ENCODE assay signal across 8 cellular contexts in the genomic region with DNA sequence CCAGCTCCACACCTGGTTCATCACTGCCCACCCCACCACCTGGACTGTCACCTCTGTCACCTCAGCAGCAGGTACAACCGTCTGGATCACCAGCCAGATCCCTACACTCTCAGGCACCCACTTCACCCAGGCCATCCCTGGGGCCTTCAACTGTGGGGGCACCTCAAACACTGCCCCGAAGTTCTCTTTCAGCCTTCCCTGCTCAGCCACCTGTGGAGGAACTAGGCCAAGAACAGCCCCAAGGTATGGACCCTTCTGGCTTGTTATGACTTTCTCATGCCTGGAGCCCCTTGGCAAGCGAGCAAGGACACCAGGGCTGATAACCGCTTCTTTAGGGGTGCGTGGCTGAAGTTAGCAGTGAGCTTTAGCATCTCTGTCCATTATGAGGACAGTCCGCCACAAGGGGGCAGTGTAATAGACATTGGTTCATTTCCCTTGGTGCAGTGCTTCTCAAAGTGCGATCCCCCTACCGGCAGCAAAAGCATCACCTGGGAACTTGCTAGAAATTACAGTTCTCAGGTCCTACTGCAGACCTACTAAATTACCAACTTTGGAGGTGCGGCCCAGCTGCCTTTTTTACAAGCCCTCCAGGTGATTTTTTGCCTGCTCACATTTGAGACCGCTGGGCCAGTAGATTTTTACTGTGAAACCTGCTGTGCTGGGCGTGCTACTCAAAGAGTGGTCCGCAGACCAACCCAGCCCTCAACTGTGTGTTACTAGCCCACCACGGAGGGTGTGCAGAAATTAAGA. TPM values are rescaled to one million over a fixed set of nuclear protein-coding genes. Genes with fewer than 3 reads are reported as not detected.
DNase-seq lines count a peak whose midpoint lies in the region; ATAC-seq and TF ChIP-seq lines count a peak whose summit lies in the region.

No MANE protein-coding gene starts in this region.

- no peaks in the 10 kb centered on the region for H3K9me3 Mint-ChIP-seq in type B pancreatic cell

- H3K27ac Mint-ChIP-seq in type B pancreatic cell: no peak overlapping the region

- no peak overlapping the region for H3K9ac ChIP-seq in parathyroid adenoma

- no peak overlapping the region for H3K27ac ChIP-seq in parathyroid adenoma

- H3K27me3 ChIP-seq in parathyroid adenoma (ENCODE audit: control insufficient read depth, insufficient read depth, low read length): no peaks in the 10 kb centered on the region

- ATAC-seq in GM21717 (IDR thresholded peaks at IDR 0.05; ENCODE audit: unreplicated experiment): peak; percentile 58

- DNase-seq in COLO829 (ENCODE audit: low spot score): peak; percentile 84
- peak; percentile 80 for DNase-seq in NCI-H1092 (lab: John Stamatoyannopoulos, UW)
- peak; percentile 92 for DNase-seq in SK-MEL-5 (ENCODE audit: low read depth, low spot score)
- peak; percentile 95 for DNase-seq in activated gamma-delta T cell treated with anti-CD3 and anti-CD28 coated beads, Interleukin-2, amount 50 U/mL, for 16 hours (ENCODE audit: low read depth)
- peak; percentile 73 for DNase-seq in globus pallidus (ENCODE audit: low spot score)
- peak; percentile 86 for DNase-seq in type B pancreatic cell (ENCODE audit: extremely low spot score, unreplicated experiment)

- H3K27me3 Mint-ChIP-seq in type B pancreatic cell: peaks cover 3% of the 10 kb centered on the region

- in situ Hi-C loops in SK-MEL-5 (cut with HindIII; ENCODE audit: low pct_unique_long_range_greater_than_20kb, low sequenced_read_pairs): no loop called here

- TF ChIP-seq CTCF in parathyroid adenoma (IDR thresholded peaks at IDR 0.05) (peak; percentile 94), type B pancreatic cell (conservative IDR thresholded peaks at IDR 0.05) (peak; percentile 97)

- no peak overlapping the region for H3K4me3 ChIP-seq in parathyroid adenoma (ENCODE audit: low read depth, low read length)

- no peak overlapping the region for H2AFZ ChIP-seq in parathyroid adenoma

- no peaks in the 10 kb centered on the region for H3K4me1 ChIP-seq in parathyroid adenoma

- no peaks in the 10 kb centered on the region for H3K36me3 ChIP-seq in parathyroid adenoma (ENCODE audit: control insufficient read depth, insufficient read depth, low read length)

- H3K36me3 Mint-ChIP-seq in type B pancreatic cell: no peaks in the 10 kb centered on the region

- H3K4me3 Mint-ChIP-seq in type B pancreatic cell: no peak overlapping the region

- peaks cover 14% of the 10 kb centered on the region for H3K4me1 Mint-ChIP-seq in type B pancreatic cell (ENCODE audit: unreplicated experiment)

- H3K4me2 ChIP-seq in parathyroid adenoma (ENCODE audit: low read length): no peak overlapping the region

- no peaks in the 10 kb centered on the region for H3K79me2 ChIP-seq in parathyroid adenoma

- no peaks in the 10 kb centered on the region for H3K9me3 ChIP-seq in parathyroid adenoma (ENCODE audit: control insufficient read depth, low read length)

RNA-seq across cellular contexts. Expression of gene PNPLA1, which starts 32.5 kb away (rescaled TPM):
- not detected in 2 replicates for total RNA-seq in SK-MEL-5 (2014; rRNA removed; shearing (Covaris generic))
- polyA plus RNA-seq in SK-MEL-5 (2015; cell fraction: cytosol; rRNA removed): not detected in 2 replicates
- not detected in 2 replicates for polyA plus RNA-seq in SK-MEL-5 (2015; cell fraction: nucleus; rRNA removed)
- 0.12 TPM in 1 of 2 replicates, not detected in the other for total RNA-seq in type B pancreatic cell (ENCODE audit: low replicate concordance)

RNA-seq across cellular contexts. Expression of gene BNIP5, which starts 34.3 kb away (rescaled TPM):
- not detected in 2 replicates for total RNA-seq in SK-MEL-5 (2014; rRNA removed; shearing (Covaris generic))
- not detected in 2 replicates for polyA plus RNA-seq in SK-MEL-5 (2015; cell fraction: cytosol; rRNA removed)
- not detected in 2 replicates for polyA plus RNA-seq in SK-MEL-5 (2015; cell fraction: nucleus; rRNA removed)
- 1.4 and 2.1 TPM in 2 replicates for total RNA-seq in type B pancreatic cell (ENCODE audit: low replicate concordance)
